Comparison of ENCODE assay signal across 19 cellular contexts in the genomic region with DNA sequence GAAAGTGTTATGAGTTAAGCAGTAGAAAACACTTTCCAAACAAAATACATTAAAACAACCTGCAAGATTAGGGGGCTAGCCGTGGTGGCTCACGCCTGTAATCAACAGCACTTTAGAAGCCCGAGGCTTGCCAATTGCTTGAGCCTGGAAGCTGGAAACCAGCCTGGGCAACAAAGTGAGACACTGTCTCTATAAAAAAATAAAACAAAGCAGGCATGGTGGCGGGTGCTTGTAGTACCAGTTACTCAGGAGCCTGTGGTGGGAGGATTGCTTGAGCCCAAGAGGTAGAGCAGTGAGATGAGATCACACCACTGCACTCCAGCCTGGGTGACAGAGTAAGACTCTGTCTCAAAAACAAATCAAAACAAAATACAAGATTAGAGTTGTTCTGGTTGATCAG.
DNase-seq lines count a peak whose midpoint lies in the region; ATAC-seq and TF ChIP-seq lines count a peak whose summit lies in the region.
"Had no signal": no experiment of that assay in that cellular context is flagged by ENCODE, and none has a peak within 500 bp of the region (broad histone marks: within the 10 kb centered on the region; RNA-seq: fewer than 3 reads in every experiment).

No MANE protein-coding gene starts in this region.

- H3K9me3 ChIP-seq in spleen (no peaks in the 10 kb centered on the region), suprapubic skin (no peaks in the 10 kb centered on the region)
- H3K9me3 ChIP-seq in CD8-positive, alpha-beta T cell (ENCODE audit: low read length): no peaks in the 10 kb centered on the region

- POLR2A ChIA-PET in CD8-positive, alpha-beta T cell (lab: Charles Lee): no interaction called here

- H3K4me3 Mint-ChIP-seq in chondrocyte (ENCODE audit: unreplicated experiment): no peak overlapping the region
- H3K4me3 Mint-ChIP-seq in CD8-positive, alpha-beta T cell: no peak overlapping the region
- H3K4me3 Mint-ChIP-seq: dendritic cell treated with granulocyte-macrophage colony-stimulating factor and Interleukin-4, amounts not matched to agents 40 ng/mL and 50 ng/mL, for 4 days; natural killer cell; stimulated activated naive CD8-positive, alpha-beta T cell treated with anti-CD3 and anti-CD28 coated beads, Interleukin-15, Interleukin-2, amounts not matched to agents 100 ng/mL and 50 ng/mL, for 24 hours had no signal

- TF ChIP-seq CTCF in chondrocyte (IDR thresholded peaks at IDR 0.05) (no peak), spleen (IDR thresholded peaks at IDR 0.05 in 8 of 11, conservative IDR thresholded peaks at IDR 0.05 in 3 of 11) (no peak), suprapubic skin (IDR thresholded peaks at IDR 0.05) (no peak)
- TF ChIP-seq CTCF in CD8-positive, alpha-beta T cell (IDR thresholded peaks at IDR 0.05): no peak

- no peak overlapping the region for H3K27ac Mint-ChIP-seq in chondrocyte (ENCODE audit: unreplicated experiment)
- no peak overlapping the region for H3K27ac Mint-ChIP-seq in CD8-positive, alpha-beta T cell
- H3K27ac Mint-ChIP-seq: dendritic cell treated with granulocyte-macrophage colony-stimulating factor and Interleukin-4, amounts not matched to agents 40 ng/mL and 50 ng/mL, for 4 days; natural killer cell; stimulated activated naive CD8-positive, alpha-beta T cell treated with anti-CD3 and anti-CD28 coated beads, Interleukin-15, Interleukin-2, amounts not matched to agents 100 ng/mL and 50 ng/mL, for 24 hours had no signal

- no peak for TF ChIP-seq EP300 in suprapubic skin (IDR thresholded peaks at IDR 0.05)

- H3K36me3 Mint-ChIP-seq in chondrocyte (ENCODE audit: low read depth): no peaks in the 10 kb centered on the region
- no peaks in the 10 kb centered on the region for H3K36me3 Mint-ChIP-seq in CD8-positive, alpha-beta T cell
- H3K36me3 Mint-ChIP-seq: natural killer cell had no signal

- DNase-seq in HT1080 (ENCODE audit: low read depth) (peak; percentile 1), chondrocyte (ENCODE audit: low spot score) (peak; percentile 34), left kidney (ENCODE audit: low read depth, low spot score) (peak; percentile 5), spleen (peak; percentile 18), SHP77 (lab: John Stamatoyannopoulos, UW) (no peak), suprapubic skin (ENCODE audit: low spot score in 2 of 2) (no peak)
- DNase-seq in CD8-positive, alpha-beta T cell: no peak
- DNase-seq: activated effector memory CD4-positive, alpha-beta T cell treated with anti-CD3 and anti-CD28 coated beads, Interleukin-2, amount 50 U/mL, for 16 hours; natural killer cell; NCI-H1417 treated with DMSO at 0.1 percent for 48 hours; small intestine; SW 1271 had no signal

- H3K9me3 Mint-ChIP-seq in chondrocyte (ENCODE audit: low read depth): no peaks in the 10 kb centered on the region
- H3K9me3 Mint-ChIP-seq in CD8-positive, alpha-beta T cell: no peaks in the 10 kb centered on the region
- H3K9me3 Mint-ChIP-seq: dendritic cell treated with granulocyte-macrophage colony-stimulating factor and Interleukin-4, amounts not matched to agents 40 ng/mL and 50 ng/mL, for 4 days had no signal

- H3K4me3 ChIP-seq in spleen: no peak overlapping the region
- H3K4me3 ChIP-seq in suprapubic skin: no peak overlapping the region
- H3K4me3 ChIP-seq in CD8-positive, alpha-beta T cell (ENCODE audit: low read depth, low read length): no peak overlapping the region
- H3K4me3 ChIP-seq: K562, lung had no signal

- H3K36me3 ChIP-seq in spleen (no peaks in the 10 kb centered on the region), suprapubic skin (no peaks in the 10 kb centered on the region)
- H3K36me3 ChIP-seq in CD8-positive, alpha-beta T cell (ENCODE audit: insufficient read depth, low read length): no peaks in the 10 kb centered on the region

- H3K4me1 Mint-ChIP-seq in chondrocyte (ENCODE audit: low read depth): peaks cover 6% of the 10 kb centered on the region
- H3K4me1 Mint-ChIP-seq in CD8-positive, alpha-beta T cell (ENCODE audit: low read depth): no peaks in the 10 kb centered on the region
- H3K4me1 Mint-ChIP-seq: natural killer cell had no signal

- intact Hi-C loops in spleen (cut with DNase I; ENCODE audit: low total_unique reads): no loop called here
- intact Hi-C loops in CD8-positive, alpha-beta T cell (cut with DNase I, micrococcal nuclease): no loop called here

- H3K27me3 Mint-ChIP-seq in chondrocyte (ENCODE audit: low read depth): no peaks in the 10 kb centered on the region
- H3K27me3 Mint-ChIP-seq in CD8-positive, alpha-beta T cell (ENCODE audit: low read depth): no peaks in the 10 kb centered on the region
- H3K27me3 Mint-ChIP-seq: dendritic cell treated with granulocyte-macrophage colony-stimulating factor and Interleukin-4, amounts not matched to agents 40 ng/mL and 50 ng/mL, for 4 days; stimulated activated naive CD8-positive, alpha-beta T cell treated with anti-CD3 and anti-CD28 coated beads, Interleukin-15, Interleukin-2, amounts not matched to agents 100 ng/mL and 50 ng/mL, for 24 hours had no signal

- no peak overlapping the region for H3K27ac ChIP-seq in spleen
- no peak overlapping the region for H3K27ac ChIP-seq in suprapubic skin
- no peak overlapping the region for H3K27ac ChIP-seq in CD8-positive, alpha-beta T cell (ENCODE audit: low read depth, low read length)
- H3K27ac ChIP-seq: C4-2B had no signal

- TF ChIP-seq POLR2A in spleen (IDR thresholded peaks at IDR 0.05) (no peak), suprapubic skin (IDR thresholded peaks at IDR 0.05) (no peak)

- WGBS in spleen, 5 donors: 73 to 83% (median 75%) methylated on average over 4 of the region's 4 CpGs
- WGBS in suprapubic skin: 58% methylated on average over 4 of the region's 4 CpGs

- H3K27me3 ChIP-seq in spleen (replicated peaks in 1 of 7) (no peaks in the 10 kb centered on the region), suprapubic skin (no peaks in the 10 kb centered on the region)
- no peaks in the 10 kb centered on the region for H3K27me3 ChIP-seq in CD8-positive, alpha-beta T cell (ENCODE audit: insufficient read depth, low read length)

- H3K4me1 ChIP-seq in spleen: no peaks in the 10 kb centered on the region
- no peaks in the 10 kb centered on the region for H3K4me1 ChIP-seq in suprapubic skin
- H3K4me1 ChIP-seq in CD8-positive, alpha-beta T cell (ENCODE audit: insufficient read depth, low read length): no peaks in the 10 kb centered on the region

- no peak for ATAC-seq in CD8-positive, alpha-beta T cell
- ATAC-seq in GM19395 (IDR thresholded peaks at IDR 0.05; ENCODE audit: unreplicated experiment): no peak
- ATAC-seq: K562, natural killer cell, Panc1 had no signal

- CTCF ChIA-PET in CD8-positive, alpha-beta T cell (lab: Charles Lee): no interaction called here

Comparison
In these comparisons a context has a peak if more than half of its experiments do, and no peak if none do; other contexts are left out.
1. DNase-seq: peak in HT1080 (single experiment), chondrocyte (single experiment), left kidney (single experiment) and spleen (single experiment); none in SHP77 (0 of 2), suprapubic skin (0 of 2) and CD8-positive, alpha-beta T cell (0 of 7).